ENCODE assay signal across 1 cellular context in genomic region chr16:58271589-58271988, GRCh38.
TF ChIP-seq lines count a peak whose summit lies in the region.

No MANE protein-coding gene starts in this region.

TF ChIP-seq in HepG2, 621 proteins besides CTCF, POLR2A, EP300 and RAD21 (continued from another document):
- TF ChIP-seq TIGD3 (CRISPR knock-in tag; IDR thresholded peaks at IDR 0.05; ENCODE audit: borderline replicate concordance) (no peak), ARID3A (IDR thresholded peaks at IDR 0.05; ENCODE audit: low read depth, low read length) (peak; percentile 45; the same call in 1 of the 2 replicates), ELF3 (CRISPR knock-in tag; IDR thresholded peaks at IDR 0.05) (peak; percentile 25; the same call in 1 of the 2 replicates), ZNF773 (CRISPR knock-in tag; IDR thresholded peaks at IDR 0.05; ENCODE audit: borderline replicate concordance) (no peak)
